Comparison of ENCODE assay signal across 7 cellular contexts in genomic region chr7:95429241-95429640, GRCh38. TPM values are rescaled to one million over a fixed set of nuclear protein-coding genes. Genes with fewer than 3 reads are reported as not detected.
"Had no signal": no experiment of that assay in that cellular context is flagged by ENCODE, and none has a peak within 500 bp of the region (broad histone marks: within the 10 kb centered on the region; RNA-seq: fewer than 3 reads in every experiment).

No MANE protein-coding gene starts in this region.

RNA-seq across cellular contexts. Expression of gene PON3, which starts 33.1 kb away (rescaled TPM):
- total RNA-seq: GM23248, H1, H4, H7, H9, HFFc6 had no signal
- polyA plus RNA-seq: GM23248, H1 had no signal

RNA-seq across cellular contexts. Expression of gene ASB4, which starts 56.5 kb away (rescaled TPM):
- total RNA-seq: GM23248, GM23338, H1, H4, H7, H9, HFFc6 had no signal
- polyA plus RNA-seq: GM23248, GM23338, H1 had no signal
